18 cellular contexts compared by ENCODE assay signal in genomic region chr6:94045473-94045872, GRCh38.
A peak's percentile ranks its signal among the peaks of the same experiment; 100 is the strongest.
DNase-seq lines count a peak whose midpoint lies in the region; ATAC-seq and TF ChIP-seq lines count a peak whose summit lies in the region.
"Had no signal": no experiment of that assay in that cellular context is flagged by ENCODE, and none has a peak within 500 bp of the region (broad histone marks: within the 10 kb centered on the region; RNA-seq: fewer than 3 reads in every experiment).

No MANE protein-coding gene starts in this region.

- ATAC-seq in HG02973 (IDR thresholded peaks at IDR 0.05; ENCODE audit: unreplicated experiment) (no peak), psoas muscle (no peak), esophagus mucosa (no peak)
- ATAC-seq: activated T-cell treated with anti-CD3 and anti-CD28 coated beads, Interleukin-2, amount 50 U/mL, for 72 hours; left ventricle myocardium superior had no signal

- H3K4me2 ChIP-seq in H9 (ENCODE audit: insufficient read depth, insufficient read length, low read length) = peak overlapping the region; percentile 3
- peak overlapping the region; percentile 70 for H3K4me2 ChIP-seq in neural progenitor cell

- H3K23me2 ChIP-seq in H9 (ENCODE audit: insufficient read length, low read depth, low read length, poor library complexity, severe bottlenecking) = no peaks in the 10 kb centered on the region

- no peak overlapping the region for H3K23ac ChIP-seq in H9 (ENCODE audit: insufficient read length, low read depth, low read length)

- no peak overlapping the region for H4K91ac ChIP-seq in H9 (ENCODE audit: insufficient read length, low read depth, low read length)

- H3K27me3 ChIP-seq in H9 (ENCODE audit: insufficient read depth, low read length) (no peaks in the 10 kb centered on the region), endodermal cell (ENCODE audit: control insufficient read depth, insufficient read depth, low read length, poor library complexity, severe bottlenecking) (no peaks in the 10 kb centered on the region), neural progenitor cell (no peaks in the 10 kb centered on the region), psoas muscle (ENCODE audit: insufficient read depth in 3 of 3, low read length in 2 of 3) (no peaks in the 10 kb centered on the region)
- H3K27me3 ChIP-seq: uterus had no signal

- H3K4ac ChIP-seq in H9 (ENCODE audit: low read depth, low read length) = no peak overlapping the region

- H3K4me1 ChIP-seq in H9 (ENCODE audit: insufficient read depth, low read length) = peaks cover 17% of the 10 kb centered on the region; the same call in 1 of the 2 replicates
- peaks cover 6% of the 10 kb centered on the region for H3K4me1 ChIP-seq in endodermal cell (ENCODE audit: control insufficient read depth, insufficient read depth, low read length)
- peaks cover 62% of the 10 kb centered on the region for H3K4me1 ChIP-seq in neural progenitor cell
- H3K4me1 ChIP-seq in psoas muscle = no peaks in the 10 kb centered on the region
- H3K4me1 ChIP-seq: uterus had no signal

- no peaks in the 10 kb centered on the region for H3K9me3 Mint-ChIP-seq in H9
- H3K9me3 Mint-ChIP-seq in endodermal cell = no peaks in the 10 kb centered on the region
- peaks cover 10% of the 10 kb centered on the region for H3K9me3 Mint-ChIP-seq in neural progenitor cell

- no peak for DNase-seq in H9
- DNase-seq in NCI-H2227 (lab: John Stamatoyannopoulos, UW; ENCODE audit: unreplicated experiment) = peak; percentile 89
- DNase-seq in endodermal cell = peak; percentile 71
- peak; percentile 86 for DNase-seq in neural progenitor cell (ENCODE audit: low spot score)
- no peak for DNase-seq in AG20443 (ENCODE audit: low spot score)
- no peak for DNase-seq in psoas muscle
- DNase-seq: activated CD4-positive, CD25-positive, alpha-beta regulatory T cell; activated T-cell treated with anti-CD3 and anti-CD28 coated beads, Interleukin-2, amount 50 U/mL, for 72 hours; cortex of kidney; HCEC 1CT; left ventricle myocardium superior; NCI-H1436; NCI-H524; uterus had no signal

- no peak overlapping the region for H3T11ph ChIP-seq in H9 (ENCODE audit: low read length)

- peak overlapping the region; percentile 51 for H3K4me3 ChIP-seq in endodermal cell (ENCODE audit: low read length)
- peak overlapping the region; percentile 12 for H3K4me3 ChIP-seq in neural progenitor cell
- no peak overlapping the region for H3K4me3 ChIP-seq in psoas muscle
- H3K4me3 ChIP-seq: uterus had no signal

- H3K36me3 ChIP-seq in endodermal cell (ENCODE audit: control insufficient read depth, insufficient read depth, low read length) (no peaks in the 10 kb centered on the region), neural progenitor cell (no peaks in the 10 kb centered on the region), psoas muscle (ENCODE audit: insufficient read depth in 1 of 2, low read depth in 1 of 2) (no peaks in the 10 kb centered on the region)
- H3K36me3 ChIP-seq: uterus had no signal

- peak overlapping the region in 2 of 3 experiments; percentile 88 to 90; a peak in 4 of 7 replicates for H3K27ac Mint-ChIP-seq in H9
- H3K27ac Mint-ChIP-seq in endodermal cell = peak overlapping the region; percentile 79
- peak overlapping the region; percentile 76 for H3K27ac Mint-ChIP-seq in neural progenitor cell
- H3K27ac Mint-ChIP-seq: activated naive CD8-positive, alpha-beta T cell; activated T-cell treated with anti-CD3 and anti-CD28 coated beads, Interleukin-2, amount 50 U/mL, for 72 hours; T-helper 2 cell treated with Interferon-gamma antibody and Interleukin-4, amounts not matched to agents 5 μg/mL and 100 μg/mL, for 36 hours had no signal

- WGBS in H9 (ENCODE audit: extremely low coverage, insufficient read length, low lambda C conversion rate) = no CpG with 5 or more reads among the region's 6 CpGs
- WGBS in endodermal cell (ENCODE audit: insufficient coverage in 1 of 2, insufficient read length in 1 of 2), 2 experiments = 34 to 49% methylated on average over 5 to 6 of the region's 6 CpGs
- WGBS in psoas muscle, 3 donors = 71 to 75% (median 72%) methylated on average over 6 of the region's 6 CpGs

- H2AK5ac ChIP-seq in H9 (ENCODE audit: insufficient read length, low read length) = no peak overlapping the region

- H3K27ac ChIP-seq in H9 (ENCODE audit: insufficient read length, low read depth, low read length) = no peak overlapping the region
- H3K27ac ChIP-seq in endodermal cell (ENCODE audit: low read depth, low read length) = peak overlapping the region; percentile 93
- H3K27ac ChIP-seq in neural progenitor cell = peak overlapping the region; percentile 86
- no peak overlapping the region for H3K27ac ChIP-seq in psoas muscle
- H3K27ac ChIP-seq: uterus had no signal

- H3K14ac ChIP-seq in H9 (ENCODE audit: insufficient read depth, low read length) = no peak overlapping the region

- H3F3A ChIP-seq in neural progenitor cell (ENCODE audit: low read depth) = peaks cover 28% of the 10 kb centered on the region

- no peaks in the 10 kb centered on the region for H3K9me3 ChIP-seq in H9 (ENCODE audit: control insufficient read depth, low read depth, low read length)
- H3K9me3 ChIP-seq in endodermal cell (ENCODE audit: control insufficient read depth, low read length) = no peaks in the 10 kb centered on the region
- no peaks in the 10 kb centered on the region for H3K9me3 ChIP-seq in neural progenitor cell (ENCODE audit: low read depth)
- H3K9me3 ChIP-seq in psoas muscle = no peaks in the 10 kb centered on the region
- H3K9me3 ChIP-seq: uterus had no signal

- no peak overlapping the region for H2AFZ ChIP-seq in H9 (ENCODE audit: low read length)
- H2AFZ ChIP-seq in neural progenitor cell (replicated peaks) = no peak overlapping the region

- H3K79me2 ChIP-seq in H9 (ENCODE audit: insufficient read depth, low read length) = no peaks in the 10 kb centered on the region
- no peaks in the 10 kb centered on the region for H3K79me2 ChIP-seq in neural progenitor cell (ENCODE audit: low read depth)

- H3K36me3 Mint-ChIP-seq in H9 (ENCODE audit: insufficient read depth in 1 of 3, low read depth in 3 of 3) (no peaks in the 10 kb centered on the region), endodermal cell (ENCODE audit: low read depth) (no peaks in the 10 kb centered on the region), neural progenitor cell (peaks cover 2% of the 10 kb centered on the region)
- H3K36me3 Mint-ChIP-seq: activated naive CD8-positive, alpha-beta T cell had no signal

- no peak overlapping the region for H2BK120ac ChIP-seq in H9 (ENCODE audit: low read depth, low read length, poor library complexity, severe bottlenecking)

- H4K20me1 ChIP-seq in H9 (ENCODE audit: control insufficient read depth, insufficient read depth, insufficient read length) = no peaks in the 10 kb centered on the region
- no peaks in the 10 kb centered on the region for H4K20me1 ChIP-seq in neural progenitor cell (ENCODE audit: low read depth)

- no peak overlapping the region for H3K9ac ChIP-seq in H9 (ENCODE audit: extremely low read depth, insufficient read length, low read length)
- H3K9ac ChIP-seq in endodermal cell (ENCODE audit: extremely low read depth, low read length, poor library complexity, severe bottlenecking) = no peak overlapping the region
- H3K9ac ChIP-seq in neural progenitor cell = no peak overlapping the region

- H2BK5ac ChIP-seq in H9 (ENCODE audit: insufficient read length, low read length) = no peak overlapping the region

- peak overlapping the region; percentile 12 to 64; a peak in 2 of 5 replicates for H3K4me3 Mint-ChIP-seq in H9
- H3K4me3 Mint-ChIP-seq in endodermal cell = peak overlapping the region; percentile 20
- H3K4me3 Mint-ChIP-seq in neural progenitor cell = peak overlapping the region; percentile 63
- H3K4me3 Mint-ChIP-seq: activated naive CD8-positive, alpha-beta T cell; activated T-cell treated with anti-CD3 and anti-CD28 coated beads, Interleukin-2, amount 50 U/mL, for 72 hours; T-helper 2 cell treated with Interferon-gamma antibody and Interleukin-4, amounts not matched to agents 5 μg/mL and 100 μg/mL, for 36 hours had no signal

- no peak overlapping the region for H4K5ac ChIP-seq in H9 (ENCODE audit: insufficient read length, low read depth, low read length)

- TF ChIP-seq CTCF in H9 (conservative IDR thresholded peaks at IDR 0.05) (no peak), endodermal cell (conservative IDR thresholded peaks at IDR 0.05) (no peak), neural progenitor cell (IDR thresholded peaks at IDR 0.05) (no peak), psoas muscle (IDR thresholded peaks at IDR 0.05) (no peak)

- H3K79me1 ChIP-seq in H9 (ENCODE audit: insufficient read depth, low read depth, low read length, poor library complexity, severe bottlenecking) = no peaks in the 10 kb centered on the region

- H2BK20ac ChIP-seq in H9 (ENCODE audit: low read depth, low read length, poor library complexity, severe bottlenecking) = no peak overlapping the region

- no peak overlapping the region for H3K56ac ChIP-seq in H9 (ENCODE audit: insufficient read length, low read depth, low read length)

- H2BK12ac ChIP-seq in H9 (ENCODE audit: insufficient read length, low read depth, low read length) = no peak overlapping the region

- peaks cover 47 to 49% of the 10 kb centered on the region in 2 experiments for H3K4me1 Mint-ChIP-seq in H9
- peaks cover 36% of the 10 kb centered on the region for H3K4me1 Mint-ChIP-seq in endodermal cell
- peaks cover 59% of the 10 kb centered on the region for H3K4me1 Mint-ChIP-seq in neural progenitor cell

- no peak overlapping the region for H2BK15ac ChIP-seq in H9 (ENCODE audit: low read depth, low read length)

- H4K8ac ChIP-seq in H9 (replicated peaks; ENCODE audit: insufficient read length, low read depth, low read length) = no peak overlapping the region

- H3K27me3 Mint-ChIP-seq in H9 (ENCODE audit: low read depth) (no peaks in the 10 kb centered on the region), endodermal cell (ENCODE audit: insufficient read depth) (no peaks in the 10 kb centered on the region), neural progenitor cell (ENCODE audit: insufficient read depth, low read depth) (peaks cover 6% of the 10 kb centered on the region)
- H3K27me3 Mint-ChIP-seq: activated naive CD8-positive, alpha-beta T cell had no signal

- H3K18ac ChIP-seq in H9 (ENCODE audit: insufficient read length, low read depth, low read length) = no peak overlapping the region

- intact Hi-C loops in psoas muscle (cut with DNase I) = no loop called here

Comparison
In these comparisons a context has a peak if more than half of its experiments do, and no peak if none do; other contexts are left out.
1. DNase-seq: peak in NCI-H2227 (single experiment), endodermal cell (single experiment) and neural progenitor cell (single experiment); none in H9 (single experiment), AG20443 (single experiment) and psoas muscle (0 of 2).
2. H3K27ac ChIP-seq: peak in endodermal cell (single experiment) and neural progenitor cell (single experiment); none in H9 (single experiment) and psoas muscle (single experiment).
3. Peak in every context shown above with its lines, with median percentiles within 50 percentile points of each other: H3K27ac Mint-ChIP-seq and H3K4me3 Mint-ChIP-seq.